26 cellular contexts compared by ENCODE assay signal in genomic region chr2:57491213-57491612, GRCh38.
"Had no signal": no experiment of that assay in that cellular context is flagged by ENCODE, and none has a peak within 500 bp of the region (broad histone marks: within the 10 kb centered on the region; RNA-seq: fewer than 3 reads in every experiment).

No MANE protein-coding gene starts in this region.

- DNase-seq: dermis blood vessel endothelial cell; dorsolateral prefrontal cortex; effector CD4-positive, alpha-beta T cell; effector memory CD4-positive, alpha-beta T cell; erythroblast; esophagus squamous epithelium; foreskin fibroblast; foreskin melanocyte; gastrocnemius medialis; glutamatergic neuron; head of caudate nucleus; heart right ventricle; hippocampal formation; left cardiac atrium; left lung; left ventricle myocardium superior; lower lobe of right lung; mesenchymal stem cell; mucosa of descending colon; naive B cell had no signal

- H3K9me3 ChIP-seq: esophagus squamous epithelium, gastrocnemius medialis, lower lobe of right lung, mucosa of descending colon had no signal

- H3K4me3 ChIP-seq: coronary artery, dorsolateral prefrontal cortex, esophagus squamous epithelium, gastrocnemius medialis, heart right ventricle, left lung, lower lobe of right lung, mucosa of descending colon had no signal

- ATAC-seq: esophagus mucosa, gastrocnemius medialis, heart right ventricle, left cardiac atrium, left lung, left ventricle myocardium superior, lower lobe of right lung, mucosa of descending colon had no signal

- H3K4me1 ChIP-seq: esophagus squamous epithelium, left lung, lower lobe of right lung had no signal

- FAIRE-seq: colon, endothelial cell of umbilical vein, islet of Langerhans, keratinocyte had no signal

- H3K27ac ChIP-seq: coronary artery, dorsolateral prefrontal cortex, esophagus squamous epithelium, gastrocnemius medialis, heart right ventricle, left lung, lower lobe of right lung had no signal
